In genomic region chr6:125044066-125044465, GRCh38 we compare ENCODE assay signal across 16 cellular contexts.
DNase-seq lines count a peak whose midpoint lies in the region; ATAC-seq, FAIRE-seq and TF ChIP-seq lines count a peak whose summit lies in the region.
"Had no signal": no experiment of that assay in that cellular context is flagged by ENCODE, and none has a peak within 500 bp of the region (broad histone marks: within the 10 kb centered on the region; RNA-seq: fewer than 3 reads in every experiment).

No MANE protein-coding gene starts in this region.

- peaks cover 7% of the 10 kb centered on the region for H3K9me3 Mint-ChIP-seq in mesothelial cell of epicardium
- H3K9me3 Mint-ChIP-seq: CD4-positive, alpha-beta T cell had no signal

- DNase-seq in frontal cortex (ENCODE audit: low spot score in 2 of 2): no peak
- no peak for DNase-seq in mesothelial cell of epicardium (ENCODE audit: low spot score in 2 of 2, unreplicated experiment in 2 of 2)
- DNase-seq in NCI-H2227 treated with DMSO at 0.1 percent for 48 hours (lab: John Stamatoyannopoulos, UW): no peak
- no peak for DNase-seq in NCI-H2081 (lab: John Stamatoyannopoulos, UW)
- DNase-seq: Calu3; CD4-positive, alpha-beta T cell; DMS 273 treated with DMSO at 0.1 percent for 48 hours had no signal

- no peak for TF ChIP-seq CTCF in mesothelial cell of epicardium (IDR thresholded peaks at IDR 0.05; ENCODE audit: unreplicated experiment)

- H3K27ac Mint-ChIP-seq in mesothelial cell of epicardium: peak overlapping the region; percentile 3
- H3K27ac Mint-ChIP-seq: B cell; CD4-positive, alpha-beta T cell had no signal

- H3K4me3 Mint-ChIP-seq in mesothelial cell of epicardium: no peak overlapping the region
- H3K4me3 Mint-ChIP-seq: B cell; CD4-positive, alpha-beta T cell had no signal

- H3K36me3 Mint-ChIP-seq in mesothelial cell of epicardium: peaks cover 7% of the 10 kb centered on the region

- no peak for ATAC-seq in GM19395 (IDR thresholded peaks at IDR 0.05; ENCODE audit: unreplicated experiment)
- no peak for ATAC-seq in GM18907 (IDR thresholded peaks at IDR 0.05; ENCODE audit: unreplicated experiment)
- ATAC-seq: GM12878, HepG2 had no signal

- H3K27me3 Mint-ChIP-seq in mesothelial cell of epicardium (ENCODE audit: low read depth): no peaks in the 10 kb centered on the region
- H3K27me3 Mint-ChIP-seq: B cell; CD4-positive, alpha-beta T cell had no signal

- peak; percentile 76 for FAIRE-seq in frontal cortex (lab: Jason Lieb, UNC)
- FAIRE-seq: A204.1, GM12878, GM18507, H1, HepG2 had no signal

- peaks cover 37% of the 10 kb centered on the region for H3K4me1 Mint-ChIP-seq in mesothelial cell of epicardium
- H3K4me1 Mint-ChIP-seq: B cell had no signal

- peak overlapping the region; percentile 20 for H3K27ac ChIP-seq in angular gyrus (ENCODE audit: low read depth, low read length)
